ENCODE assay signal across 18 cellular contexts in the genomic region with DNA sequence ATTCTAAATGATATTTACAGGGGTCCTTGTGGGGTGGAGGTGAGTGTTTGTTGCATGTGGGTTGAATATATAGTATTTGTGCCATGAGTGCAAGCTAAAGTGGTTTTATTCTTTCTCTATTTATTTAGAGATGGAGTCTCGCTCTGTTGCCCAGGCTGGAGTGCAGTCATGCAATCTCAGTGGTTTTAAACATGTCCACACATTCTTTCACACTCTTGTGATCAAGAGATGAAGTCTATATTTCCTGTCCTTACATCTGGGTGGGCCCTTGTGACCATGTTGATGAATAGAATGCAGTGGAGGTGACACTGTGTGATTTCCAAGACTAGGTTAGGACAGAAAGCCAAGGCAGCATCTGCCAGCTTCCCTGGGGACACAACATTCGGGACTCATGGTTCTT.
"Had no signal": no experiment of that assay in that cellular context is flagged by ENCODE, and none has a peak within 500 bp of the region (broad histone marks: within the 10 kb centered on the region; RNA-seq: fewer than 3 reads in every experiment).

No MANE protein-coding gene starts in this region.

- ATAC-seq: esophagus mucosa; gastrocnemius medialis; heart right ventricle; left lobe of liver; mucosa of descending colon; naive thymus-derived CD8-positive, alpha-beta T cell had no signal

- H3K4me3 Mint-ChIP-seq: naive thymus-derived CD8-positive, alpha-beta T cell had no signal

- H3K9me3 ChIP-seq: colonic mucosa, gastrocnemius medialis, mucosa of descending colon, neutrophil, thyroid gland, upper lobe of left lung had no signal

- H3K27ac ChIP-seq: colonic mucosa, gastrocnemius medialis, heart right ventricle, neutrophil, right atrium auricular region, thyroid gland, upper lobe of left lung, uterus had no signal

- H3K27ac Mint-ChIP-seq: naive thymus-derived CD8-positive, alpha-beta T cell had no signal

- H3K4me3 ChIP-seq: colonic mucosa, gastrocnemius medialis, heart right ventricle, mucosa of descending colon, right atrium auricular region, thyroid gland, upper lobe of left lung, uterus had no signal

- H3K4me1 Mint-ChIP-seq: naive thymus-derived CD8-positive, alpha-beta T cell had no signal

- H3K27me3 ChIP-seq: colonic mucosa, gastrocnemius medialis, heart right ventricle, neutrophil, right atrium auricular region, thyroid gland, upper lobe of left lung, uterus had no signal

- H3K36me3 ChIP-seq: colonic mucosa, gastrocnemius medialis, heart right ventricle, neutrophil, right atrium auricular region, thyroid gland, upper lobe of left lung, uterus had no signal

- H3K4me1 ChIP-seq: colonic mucosa, gastrocnemius medialis, heart right ventricle, right atrium auricular region, upper lobe of left lung, uterus had no signal

- DNase-seq: colonic mucosa; dermis blood vessel endothelial cell; effector CD8-positive, alpha-beta T cell; gastrocnemius medialis; heart right ventricle; mucosa of descending colon; naive thymus-derived CD8-positive, alpha-beta T cell; posterior cingulate gyrus; small intestine; stimulated activated CD4-positive, alpha-beta T cell treated with anti-CD3 and anti-CD28 coated beads, Interleukin-12 subunit alpha, Interleukin-12 subunit beta, amount 100 ng/mL, for 4 hours; stimulated activated naive CD4-positive, alpha-beta T cell; thyroid gland; upper lobe of left lung; uterus had no signal
